ENCODE assay signal across 10 cellular contexts in genomic region chrX:136691028-136691809, GRCh38. TPM values are rescaled to one million over a fixed set of nuclear protein-coding genes. Genes with fewer than 3 reads are reported as not detected.
A peak's percentile ranks its signal among the peaks of the same experiment; 100 is the strongest.
DNase-seq lines count a peak whose midpoint lies in the region; ATAC-seq, FAIRE-seq and TF ChIP-seq lines count a peak whose summit lies in the region.
"Had no signal": no experiment of that assay in that cellular context is flagged by ENCODE, and none has a peak within 500 bp of the region (broad histone marks: within the 10 kb centered on the region; RNA-seq: fewer than 3 reads in every experiment).

No MANE protein-coding gene starts in this region.

- peaks cover 55% of the 10 kb centered on the region for H3K4me1 ChIP-seq in OCI-LY3 (ENCODE audit: low read length)
- H3K4me1 ChIP-seq in thymus (ENCODE audit: control insufficient read depth, insufficient read depth, low read length), result peaks cover 15% of the 10 kb centered on the region

- no peak for ATAC-seq in HG02884 (IDR thresholded peaks at IDR 0.05; ENCODE audit: unreplicated experiment)
- ATAC-seq: Panc1 had no signal

- H4K20me1 ChIP-seq in OCI-LY3 (ENCODE audit: insufficient read depth, low read length), result no peaks in the 10 kb centered on the region

- peak overlapping the region; percentile 80 for H3K27ac Mint-ChIP-seq in activated naive CD4-positive, alpha-beta T cell treated with anti-CD3 and anti-CD28 coated beads, Interleukin-2, amount 50 U/mL, for 24 hours

- no peaks in the 10 kb centered on the region for H3K79me2 ChIP-seq in OCI-LY3 (ENCODE audit: low read length)

- TF ChIP-seq CTCF in OCI-LY3 (IDR thresholded peaks at IDR 0.05; ENCODE audit: low read depth, low read length), result no peak
- no peak for TF ChIP-seq CTCF in coronary artery (IDR thresholded peaks at IDR 0.05)

- H3K9me3 ChIP-seq in OCI-LY3 (ENCODE audit: insufficient read depth, low read length), result no peaks in the 10 kb centered on the region
- H3K9me3 ChIP-seq in thymus (ENCODE audit: control insufficient read depth), result no peaks in the 10 kb centered on the region

- H3K4me1 Mint-ChIP-seq in activated naive CD4-positive, alpha-beta T cell treated with anti-CD3 and anti-CD28 coated beads, Interleukin-2, amount 50 U/mL, for 24 hours, result peaks cover 86% of the 10 kb centered on the region

- H3K27ac ChIP-seq in OCI-LY3 (ENCODE audit: low read length) (no peak overlapping the region), thymus (ENCODE audit: low read depth) (peak overlapping the region; percentile 74), coronary artery (no peak overlapping the region)

- H3K4me3 ChIP-seq in OCI-LY3 (ENCODE audit: low read length) (no peak overlapping the region), thymus (ENCODE audit: low read length) (no peak overlapping the region), coronary artery (no peak overlapping the region)

- no peak overlapping the region for H3K9ac ChIP-seq in OCI-LY3 (ENCODE audit: low read length)

- H3K27me3 ChIP-seq in OCI-LY3 (ENCODE audit: low read depth, low read length) (no peaks in the 10 kb centered on the region), thymus (ENCODE audit: control insufficient read depth, insufficient read depth) (no peaks in the 10 kb centered on the region)

- H3K27me3 Mint-ChIP-seq in activated naive CD4-positive, alpha-beta T cell treated with anti-CD3 and anti-CD28 coated beads, Interleukin-2, amount 50 U/mL, for 24 hours, result no peaks in the 10 kb centered on the region

- H3K36me3 Mint-ChIP-seq in activated naive CD4-positive, alpha-beta T cell treated with anti-CD3 and anti-CD28 coated beads, Interleukin-2, amount 50 U/mL, for 24 hours, result peaks cover 10% of the 10 kb centered on the region

- peaks cover 4% of the 10 kb centered on the region for H3K9me3 Mint-ChIP-seq in activated naive CD4-positive, alpha-beta T cell treated with anti-CD3 and anti-CD28 coated beads, Interleukin-2, amount 50 U/mL, for 24 hours

- whole genome bisulfite sequencing in thymus, result 73% methylated on average over 3 of the region's 3 CpGs

- H3K4me2 ChIP-seq in OCI-LY3 (ENCODE audit: low read length), result peak overlapping the region; percentile 25; the same call in 1 of the 2 replicates

- peak overlapping the region; percentile 48; the same call in 1 of the 2 replicates for H2AFZ ChIP-seq in OCI-LY3 (ENCODE audit: low read depth, low read length)

- peak overlapping the region; percentile 54 for H3K4me3 Mint-ChIP-seq in activated naive CD4-positive, alpha-beta T cell treated with anti-CD3 and anti-CD28 coated beads, Interleukin-2, amount 50 U/mL, for 24 hours

- DNase-seq in activated naive CD4-positive, alpha-beta T cell treated with Interleukin-2 at 50 U/mL for 16 hours, result no peak
- DNase-seq in NCI-H510A (lab: John Stamatoyannopoulos, UW), result no peak
- no peak for DNase-seq in coronary artery (ENCODE audit: low spot score)
- DNase-seq: NCI-H1092 treated with DMSO at 0.1 percent for 48 hours had no signal

- FAIRE-seq in colon (lab: Jason Lieb, UNC), result peak; percentile 14

- no peaks in the 10 kb centered on the region for H3K36me3 ChIP-seq in OCI-LY3 (replicated peaks; ENCODE audit: low read depth, low read length)
- H3K36me3 ChIP-seq in thymus (ENCODE audit: control insufficient read depth, insufficient read depth), result peaks cover 4% of the 10 kb centered on the region

RNA-seq across cellular contexts. Expression of gene CD40LG, which starts 43.3 kb away (rescaled TPM):
- polyA plus RNA-seq in thymus, result 4.3 TPM
